Comparison of ENCODE assay signal across 8 cellular contexts in genomic region chr5:69188811-69189161, GRCh38. TPM values are rescaled to one million over a fixed set of nuclear protein-coding genes. Genes with fewer than 3 reads are reported as not detected.
A peak's percentile ranks its signal among the peaks of the same experiment; 100 is the strongest.
DNase-seq lines count a peak whose midpoint lies in the region; ATAC-seq and TF ChIP-seq lines count a peak whose summit lies in the region.

No MANE protein-coding gene starts in this region.

- peaks cover 12% of the 10 kb centered on the region for H3K4me1 ChIP-seq in adipocyte (ENCODE audit: control insufficient read depth, insufficient read depth, low read length)
- H3K4me1 ChIP-seq in right lobe of liver, result peaks cover 0 to 6% (median 3%) of the 10 kb centered on the region in 4 donors

- H3K36me3 ChIP-seq in adipocyte (ENCODE audit: control insufficient read depth, insufficient read depth, low read length, severe bottlenecking) (no peaks in the 10 kb centered on the region), right lobe of liver (no peaks in the 10 kb centered on the region)

- H3K27me3 ChIP-seq in adipocyte (replicated peaks; ENCODE audit: control insufficient read depth, insufficient read depth, low read length), result no peaks in the 10 kb centered on the region
- H3K27me3 ChIP-seq in right lobe of liver, result no peaks in the 10 kb centered on the region

- TF ChIP-seq CTCF in right lobe of liver (IDR thresholded peaks at IDR 0.05), result no peak
- TF ChIP-seq CTCF in type B pancreatic cell (conservative IDR thresholded peaks at IDR 0.05), result no peak

- H3K4me3 Mint-ChIP-seq in activated T-cell treated with anti-CD3 and anti-CD28 coated beads, Interleukin-2, amount 50 U/mL, for 4 hours, result peak overlapping the region; percentile 90
- H3K4me3 Mint-ChIP-seq in type B pancreatic cell, result peak overlapping the region; percentile 97

- H3K27ac ChIP-seq in right lobe of liver, result peak overlapping the region in 2 of 3 donors; percentile 33 to 43

- H3K36me3 Mint-ChIP-seq in activated T-cell treated with anti-CD3 and anti-CD28 coated beads, Interleukin-2, amount 50 U/mL, for 4 hours (ENCODE audit: insufficient read depth), result peaks cover 1% of the 10 kb centered on the region
- no peaks in the 10 kb centered on the region for H3K36me3 Mint-ChIP-seq in type B pancreatic cell

- peak overlapping the region; percentile 100 for H3K4me3 ChIP-seq in adipocyte (ENCODE audit: low read length)
- peak overlapping the region; percentile 74 to 93 (median 88) for H3K4me3 ChIP-seq in right lobe of liver

- peak overlapping the region; percentile 97 for H3K27ac Mint-ChIP-seq in type B pancreatic cell

- no peak for TF ChIP-seq POLR2A in right lobe of liver (IDR thresholded peaks at IDR 0.05)

- no peak for ATAC-seq in activated T-cell treated with anti-CD3 and anti-CD28 coated beads, Interleukin-2, amount 50 U/mL, for 4 hours
- ATAC-seq in right lobe of liver (no peak), GM21528 (IDR thresholded peaks at IDR 0.05; ENCODE audit: low FRiP score, unreplicated experiment) (no peak)

- peak overlapping the region; percentile 92 for H3K9ac ChIP-seq in adipocyte (ENCODE audit: low read length)

- no peak for DNase-seq in activated T-cell treated with anti-CD3 and anti-CD28 coated beads, Interleukin-2, amount 50 U/mL, for 4 hours
- no peak for DNase-seq in activated T-cell treated with anti-CD3 and anti-CD28 coated beads, Interleukin-2, amount 50 U/mL, for 48 hours
- no peak for DNase-seq in adipocyte (ENCODE audit: low read depth)
- no peak for DNase-seq in right lobe of liver
- no peak for DNase-seq in type B pancreatic cell (ENCODE audit: extremely low spot score, unreplicated experiment)
- no peak for DNase-seq in NCI-H526 (lab: John Stamatoyannopoulos, UW)
- no peak for DNase-seq in medulla oblongata (ENCODE audit: extremely low spot score)

- no peaks in the 10 kb centered on the region for H3K9me3 Mint-ChIP-seq in activated T-cell treated with anti-CD3 and anti-CD28 coated beads, Interleukin-2, amount 50 U/mL, for 4 hours
- H3K9me3 Mint-ChIP-seq in type B pancreatic cell, result no peaks in the 10 kb centered on the region

- H3K9me3 ChIP-seq in adipocyte (ENCODE audit: control insufficient read depth, low read length) (no peaks in the 10 kb centered on the region), right lobe of liver (no peaks in the 10 kb centered on the region)

- no peaks in the 10 kb centered on the region for H3K27me3 Mint-ChIP-seq in activated T-cell treated with anti-CD3 and anti-CD28 coated beads, Interleukin-2, amount 50 U/mL, for 4 hours (ENCODE audit: low read depth)
- no peaks in the 10 kb centered on the region for H3K27me3 Mint-ChIP-seq in type B pancreatic cell

- H3K4me1 Mint-ChIP-seq in activated T-cell treated with anti-CD3 and anti-CD28 coated beads, Interleukin-2, amount 50 U/mL, for 4 hours (ENCODE audit: low read depth), result peaks cover 13% of the 10 kb centered on the region
- H3K4me1 Mint-ChIP-seq in type B pancreatic cell (ENCODE audit: unreplicated experiment), result peaks cover 12% of the 10 kb centered on the region

- intact Hi-C loops in right lobe of liver (cut with DNase I), result no loop called here

- 15% methylated on average over 7 of the region's 8 CpGs for WGBS in right lobe of liver (ENCODE audit: insufficient coverage, low coverage, low lambda C conversion rate, missing lambda C conversion rate)

RNA-seq across cellular contexts. Expression of gene CENPH, which starts 0.6 kb away (rescaled TPM):
- 10 to 100 TPM; 36.1 to 44.2 (median 41.6) TPM for total RNA-seq in activated T-cell treated with anti-CD3 and anti-CD28 coated beads, Interleukin-2, amount 50 U/mL, for 4 hours
- total RNA-seq in right lobe of liver, result 1 to 10 TPM in 5 of 6 experiments, under 1 TPM in 1; 0.95 to 3.8 (median 1.1) TPM
- total RNA-seq in type B pancreatic cell (ENCODE audit: low replicate concordance), result 10.2 and 27.0 TPM in 2 replicates

RNA-seq across cellular contexts. Expression of gene CCNB1, which starts 21.8 kb away (rescaled TPM):
- 10 to 100 TPM; 19.3 to 25.6 (median 20.0) TPM for total RNA-seq in activated T-cell treated with anti-CD3 and anti-CD28 coated beads, Interleukin-2, amount 50 U/mL, for 4 hours
- total RNA-seq in right lobe of liver, result 1 to 10 TPM; 1.9 to 5.9 (median 3.7) TPM
- 66.8 and 169 TPM in 2 replicates for total RNA-seq in type B pancreatic cell (ENCODE audit: low replicate concordance)

RNA-seq across cellular contexts. Expression of gene CDK7, which starts 45.9 kb away (rescaled TPM):
- 10 to 100 TPM; 39.9 to 52.4 (median 48.5) TPM for total RNA-seq in activated T-cell treated with anti-CD3 and anti-CD28 coated beads, Interleukin-2, amount 50 U/mL, for 4 hours
- total RNA-seq in right lobe of liver, result 1 to 10 TPM; 6.0 to 10.0 (median 8.1) TPM
- 27.3 and 35.8 TPM in 2 replicates for total RNA-seq in type B pancreatic cell (ENCODE audit: low replicate concordance)
